9 cellular contexts compared by ENCODE assay signal in the genomic region with DNA sequence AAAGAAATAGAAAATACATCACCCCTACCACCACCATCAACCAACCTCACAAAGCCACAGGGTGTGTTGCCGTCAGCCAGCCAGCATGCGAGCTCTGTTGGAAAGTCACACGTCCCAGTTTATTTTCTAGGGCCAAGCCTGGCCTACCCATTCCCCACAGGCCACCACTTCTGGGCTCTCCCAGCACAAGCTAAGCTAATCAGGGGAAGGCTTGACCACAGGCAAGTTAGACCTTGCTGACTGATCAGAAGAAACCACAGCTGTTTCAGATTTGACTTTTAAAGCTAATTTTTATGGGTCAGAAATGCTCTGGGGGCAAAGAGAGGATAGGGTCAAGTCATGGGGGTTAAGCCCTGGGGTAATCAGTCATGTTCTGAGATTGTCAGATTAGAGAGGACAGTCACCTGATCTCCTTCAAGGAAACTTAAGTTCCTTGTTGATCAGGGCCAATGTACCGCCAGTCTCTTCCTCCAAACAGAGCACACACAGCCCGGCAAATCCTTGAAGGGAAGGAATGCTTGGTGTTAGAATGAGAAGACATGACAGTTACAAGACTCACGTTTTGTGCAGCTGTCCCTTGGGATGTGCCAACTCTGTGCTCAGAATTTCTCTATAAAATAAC. TPM values are rescaled to one million over a fixed set of nuclear protein-coding genes. Genes with fewer than 3 reads are reported as not detected.
DNase-seq lines count a peak whose midpoint lies in the region; ATAC-seq and TF ChIP-seq lines count a peak whose summit lies in the region.
"Had no signal": no experiment of that assay in that cellular context is flagged by ENCODE, and none has a peak within 500 bp of the region (broad histone marks: within the 10 kb centered on the region; RNA-seq: fewer than 3 reads in every experiment).

No MANE protein-coding gene starts in this region.

- peak overlapping the region; percentile 50; the same call in 1 of the 2 replicates for H3K4me3 Mint-ChIP-seq in HFFc6

- 77 to 91% methylated on average over 6 of the region's 6 CpGs for WGBS in thyroid gland, 2 donors

- no peaks in the 10 kb centered on the region for H4K20me1 ChIP-seq in KMS-11 (ENCODE audit: insufficient read depth)

- intact Hi-C loops in thyroid gland (cut with DNase I), result no loop called here

- peak overlapping the region; percentile 55 for H3K4me2 ChIP-seq in KMS-11

- H3K27ac Mint-ChIP-seq in HFFc6, result peak overlapping the region; percentile 74

- no peak overlapping the region for H2AFZ ChIP-seq in KMS-11 (ENCODE audit: low read depth)

- no peak for TF ChIP-seq POLR2A in thyroid gland (IDR thresholded peaks at IDR 0.05)

- no peaks in the 10 kb centered on the region for H3K9me3 ChIP-seq in thyroid gland

- TF ChIP-seq CTCF in HFFc6 (IDR thresholded peaks at IDR 0.05) (no peak), KMS-11 (conservative IDR thresholded peaks at IDR 0.05; ENCODE audit: low read depth, low read length) (no peak), thyroid gland (IDR thresholded peaks at IDR 0.05) (no peak)

- H3K4me3 ChIP-seq in KMS-11 (IDR thresholded peaks at IDR 0.05; ENCODE audit: insufficient read depth, low read depth, low read length), result no peak overlapping the region
- H3K4me3 ChIP-seq in rectal smooth muscle tissue (ENCODE audit: low read length), result no peak overlapping the region
- H3K4me3 ChIP-seq in thyroid gland (replicated peaks in 1 of 3), result no peak overlapping the region

- no peaks in the 10 kb centered on the region for H3K9me3 Mint-ChIP-seq in HFFc6

- no peak overlapping the region for H3K9ac ChIP-seq in KMS-11
- no peak overlapping the region for H3K9ac ChIP-seq in rectal smooth muscle tissue (ENCODE audit: low read length)

- H3K36me3 ChIP-seq in KMS-11 (ENCODE audit: insufficient read depth) (no peaks in the 10 kb centered on the region), rectal smooth muscle tissue (ENCODE audit: control insufficient read depth, insufficient read depth, low read length) (no peaks in the 10 kb centered on the region), thyroid gland (no peaks in the 10 kb centered on the region)

- H3K27me3 Mint-ChIP-seq in HFFc6 (ENCODE audit: insufficient read depth), result peaks cover 5% of the 10 kb centered on the region; the same call in 1 of the 2 replicates

- H3K36me3 Mint-ChIP-seq in HFFc6 (ENCODE audit: low read depth), result peaks cover 23% of the 10 kb centered on the region

- H3K79me2 ChIP-seq in KMS-11 (ENCODE audit: insufficient read depth, low read depth), result no peaks in the 10 kb centered on the region

- H3K4me1 ChIP-seq in KMS-11 (ENCODE audit: low read depth, poor library complexity, severe bottlenecking), result peaks cover 60% of the 10 kb centered on the region
- peaks cover 14% of the 10 kb centered on the region for H3K4me1 ChIP-seq in rectal smooth muscle tissue (ENCODE audit: control insufficient read depth, insufficient read depth, low read length)
- H3K4me1 ChIP-seq in thyroid gland, result peaks cover 24 to 78% of the 10 kb centered on the region in 2 donors

- peak overlapping the region; percentile 36 for H3K27ac ChIP-seq in KMS-11
- H3K27ac ChIP-seq in rectal smooth muscle tissue (ENCODE audit: low read depth, low read length), result peak overlapping the region; percentile 11
- no peak overlapping the region for H3K27ac ChIP-seq in thyroid gland

- peak; percentile 66 for ATAC-seq in GM18870 (IDR thresholded peaks at IDR 0.05; ENCODE audit: unreplicated experiment)

- DNase-seq in HFFc6, result no peak
- no peak for DNase-seq in thyroid gland
- DNase-seq in cerebellum (ENCODE audit: low spot score), result no peak
- DNase-seq in activated effector memory CD4-positive, alpha-beta T cell treated with Interleukin-2 at 50 U/mL for 16 hours, result no peak
- DNase-seq in DMS153 treated with DMSO at 0.1 percent for 48 hours (lab: John Stamatoyannopoulos, UW; ENCODE audit: unreplicated experiment), result no peak
- DNase-seq: stimulated activated CD8-positive, alpha-beta memory T cell treated with anti-CD3 and anti-CD28 coated beads, Interleukin-4, amount 100 ng/mL, for 48 hours had no signal

- no peaks in the 10 kb centered on the region for H3K27me3 ChIP-seq in KMS-11 (ENCODE audit: insufficient read depth, low read depth)
- H3K27me3 ChIP-seq in rectal smooth muscle tissue (ENCODE audit: control insufficient read depth, insufficient read depth, low read length), result no peaks in the 10 kb centered on the region
- H3K27me3 ChIP-seq in thyroid gland, result no peaks in the 10 kb centered on the region

- peaks cover 92% of the 10 kb centered on the region for H3K4me1 Mint-ChIP-seq in HFFc6 (ENCODE audit: low read depth)

RNA-seq across cellular contexts. Expression of gene SHB, which starts 7.6 kb away (rescaled TPM):
- 10 to 100 TPM; 26.8 to 29.8 (median 28.6) TPM for total RNA-seq in HFFc6 (2021; fragmentation: NEBNext Ultra II Directional; extraction: Animal tissue kit (Norgen Biotek cat#: 25700))
- total RNA-seq in thyroid gland, result 10 to 100 TPM; 18.4 to 27.5 (median 22.0) TPM
- total RNA-seq in cerebellum, result 12.2 TPM

Comparison
In these comparisons a context has a peak if more than half of its experiments do, and no peak if none do; other contexts are left out.
1. H3K27ac ChIP-seq: peak in KMS-11 (single experiment) and rectal smooth muscle tissue (single experiment); none in thyroid gland (0 of 3).